15 cellular contexts compared by ENCODE assay signal in the genomic region with DNA sequence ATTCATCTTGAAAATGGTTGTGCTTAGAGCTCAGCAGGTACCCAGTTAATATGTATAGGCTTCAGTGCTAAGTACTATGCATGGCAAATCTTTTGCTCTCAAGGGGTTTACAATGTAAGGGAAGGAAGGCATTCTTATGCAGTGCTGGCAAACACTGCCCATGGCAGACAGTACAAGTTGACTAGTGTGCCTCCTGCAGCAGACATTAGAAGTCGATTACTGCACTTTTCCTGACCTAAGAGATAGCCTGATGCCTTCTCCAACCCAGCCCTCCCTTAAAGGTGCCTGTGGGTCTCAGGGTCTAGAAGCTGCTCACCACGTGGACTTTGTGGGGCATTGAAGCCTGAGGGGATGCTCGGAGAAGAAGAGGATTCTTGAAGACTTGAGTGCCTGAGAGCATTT. TPM values are rescaled to one million over a fixed set of nuclear protein-coding genes. Genes with fewer than 3 reads are reported as not detected.
DNase-seq lines count a peak whose midpoint lies in the region; ATAC-seq and TF ChIP-seq lines count a peak whose summit lies in the region.
"Had no signal": no experiment of that assay in that cellular context is flagged by ENCODE, and none has a peak within 500 bp of the region (broad histone marks: within the 10 kb centered on the region; RNA-seq: fewer than 3 reads in every experiment).

No MANE protein-coding gene starts in this region.

- peak overlapping the region; percentile 48 for H3K4me2 ChIP-seq in GM23338
- no peak overlapping the region for H3K4me2 ChIP-seq in IMR-90 (ENCODE audit: low read depth, low read length)
- H3K4me2 ChIP-seq in mesendoderm (ENCODE audit: low read length): no peak overlapping the region
- no peak overlapping the region for H3K4me2 ChIP-seq in PC-3 (ENCODE audit: low read length)

- BruUV-seq in IMR-90 (replicated peaks; lab: Mats Ljungman, UMichigan) (no TSS peak), PC-3 (replicated peaks; lab: Mats Ljungman, UMichigan) (no TSS peak)

- H3K18ac ChIP-seq in IMR-90 (ENCODE audit: low read depth, low read length) (no peak overlapping the region), mesendoderm (ENCODE audit: low read length) (no peak overlapping the region)

- H3K4ac ChIP-seq in IMR-90 (ENCODE audit: low read depth, low read length) (peak overlapping the region; percentile 35), mesendoderm (ENCODE audit: low read depth, low read length) (no peak overlapping the region)

- H3K36me3 ChIP-seq in GM23338 (ENCODE audit: insufficient read depth): no peaks in the 10 kb centered on the region
- H3K36me3 ChIP-seq in IMR-90 (ENCODE audit: control insufficient read depth, insufficient read depth, low read length): peaks cover 2% of the 10 kb centered on the region; the same call in 1 of the 2 replicates
- no peaks in the 10 kb centered on the region for H3K36me3 ChIP-seq in endodermal cell (ENCODE audit: control insufficient read depth, insufficient read depth, low read length)
- H3K36me3 ChIP-seq in mesendoderm (ENCODE audit: control insufficient read depth, insufficient read depth, low read length): no peaks in the 10 kb centered on the region
- H3K36me3 ChIP-seq in PC-3 (ENCODE audit: low read depth, low read length): no peaks in the 10 kb centered on the region
- no peaks in the 10 kb centered on the region for H3K36me3 ChIP-seq in spleen
- H3K36me3 ChIP-seq: MG63 had no signal

- H3F3A ChIP-seq in GM23338 (replicated peaks; ENCODE audit: low read depth): peaks cover 38% of the 10 kb centered on the region
- no peaks in the 10 kb centered on the region for H3F3A ChIP-seq in PC-3 (ENCODE audit: low read length, unreplicated experiment)

- peaks cover 84% of the 10 kb centered on the region for H3K4me1 Mint-ChIP-seq in GM23338
- H3K4me1 Mint-ChIP-seq in endodermal cell: peaks cover 44% of the 10 kb centered on the region

- H3K79me2 ChIP-seq in GM23338 (replicated peaks; ENCODE audit: insufficient read depth) (peaks cover 92% of the 10 kb centered on the region), mesendoderm (ENCODE audit: control insufficient read depth, insufficient read depth, low read length) (peaks cover 11% of the 10 kb centered on the region), PC-3 (ENCODE audit: low read length) (no peaks in the 10 kb centered on the region)

- H2BK15ac ChIP-seq in IMR-90 (ENCODE audit: low read depth, low read length) (no peak overlapping the region), mesendoderm (replicated peaks; ENCODE audit: low read depth) (no peak overlapping the region)

- peak overlapping the region; percentile 51 for H2AK9ac ChIP-seq in IMR-90 (replicated peaks; ENCODE audit: low read depth, low read length, poor library complexity)

- H2BK20ac ChIP-seq in IMR-90 (ENCODE audit: low read depth, low read length): no peak overlapping the region

- H2AFZ ChIP-seq in GM23338 (no peak overlapping the region), IMR-90 (replicated peaks; ENCODE audit: low read length, poor library complexity) (no peak overlapping the region), PC-3 (ENCODE audit: low read length) (no peak overlapping the region)

- H3K9me3 Mint-ChIP-seq in GM23338 (no peaks in the 10 kb centered on the region; the same call in 2 of the 3 replicates), endodermal cell (no peaks in the 10 kb centered on the region)

- 0 out of 2 replicates have a peak overlapping the region, but pooled peaks have one; percentile 87 for H3K27ac ChIP-seq in GM23338 (ENCODE audit: low read depth)
- H3K27ac ChIP-seq in IMR-90 (ENCODE audit: insufficient read depth, low read length): no peak overlapping the region
- H3K27ac ChIP-seq in endodermal cell (ENCODE audit: low read depth, low read length): no peak overlapping the region
- H3K27ac ChIP-seq in mesendoderm (ENCODE audit: low read depth, low read length): no peak overlapping the region
- no peak overlapping the region for H3K27ac ChIP-seq in PC-3 (ENCODE audit: low read length)
- H3K27ac ChIP-seq in spleen: no peak overlapping the region

- peak overlapping the region; percentile 78 for H2AK5ac ChIP-seq in IMR-90 (ENCODE audit: low read depth, low read length)
- H2AK5ac ChIP-seq in mesendoderm (ENCODE audit: low read length): no peak overlapping the region

- no peak overlapping the region for H4K91ac ChIP-seq in IMR-90 (ENCODE audit: insufficient read depth, low read depth, low read length)

- in situ Hi-C loops in IMR-90 (cut with MboI; ENCODE audit: low sequenced_read_pairs): no loop called here

- H2BK5ac ChIP-seq in IMR-90 (ENCODE audit: low read depth, low read length, poor library complexity, severe bottlenecking): no peak overlapping the region
- no peak overlapping the region for H2BK5ac ChIP-seq in mesendoderm (ENCODE audit: low read length)

- TF ChIP-seq CTCF in GM23338 (conservative IDR thresholded peaks at IDR 0.05; ENCODE audit: low read depth in 2 of 2) (no peak), IMR-90 (conservative IDR thresholded peaks at IDR 0.05; ENCODE audit: low read depth, low read length) (no peak), endodermal cell (conservative IDR thresholded peaks at IDR 0.05) (no peak), PC-3 (conservative IDR thresholded peaks at IDR 0.05; ENCODE audit: low read depth, low read length) (no peak), spleen (IDR thresholded peaks at IDR 0.05 in 8 of 11, conservative IDR thresholded peaks at IDR 0.05 in 3 of 11) (no peak)

- H4K20me1 ChIP-seq in GM23338 (replicated peaks; ENCODE audit: insufficient read depth) (peaks cover 23% of the 10 kb centered on the region), IMR-90 (ENCODE audit: insufficient read depth, low read length) (peaks cover 94% of the 10 kb centered on the region), PC-3 (ENCODE audit: low read length) (no peaks in the 10 kb centered on the region)

- POLR2A ChIA-PET in IMR-90 (lab: Charles Lee; ENCODE audit: unreplicated experiment) (no interaction called here), PC-3 (lab: Charles Lee; ENCODE audit: unreplicated experiment) (no interaction called here)

- H4K5ac ChIP-seq in IMR-90 (ENCODE audit: low read depth, low read length): no peak overlapping the region
- H4K5ac ChIP-seq in mesendoderm (ENCODE audit: low read length): no peak overlapping the region

- no peak overlapping the region for H3K4me3 ChIP-seq in GM23338
- H3K4me3 ChIP-seq in IMR-90 (ENCODE audit: insufficient read depth, low read depth, low read length): no peak overlapping the region
- H3K4me3 ChIP-seq in endodermal cell (ENCODE audit: low read length): no peak overlapping the region
- no peak overlapping the region for H3K4me3 ChIP-seq in mesendoderm (ENCODE audit: low read length)
- no peak overlapping the region for H3K4me3 ChIP-seq in PC-3 (ENCODE audit: low read length)
- no peak overlapping the region for H3K4me3 ChIP-seq in spleen
- H3K4me3 ChIP-seq: GM12878, MG63 had no signal

- H3K27ac Mint-ChIP-seq in GM23338 (peak overlapping the region; percentile 74), endodermal cell (peak overlapping the region; percentile 85)
- H3K27ac Mint-ChIP-seq: CD4-positive, CD25-positive, alpha-beta regulatory T cell had no signal

- H3K9me3 ChIP-seq in IMR-90 (ENCODE audit: control insufficient read depth, insufficient read depth, low read length): no peaks in the 10 kb centered on the region
- no peaks in the 10 kb centered on the region for H3K9me3 ChIP-seq in endodermal cell (ENCODE audit: control insufficient read depth, low read length)
- H3K9me3 ChIP-seq in PC-3 (ENCODE audit: low read length): no peaks in the 10 kb centered on the region
- no peaks in the 10 kb centered on the region for H3K9me3 ChIP-seq in spleen
- H3K9me3 ChIP-seq: MG63 had no signal

- no peaks in the 10 kb centered on the region for H3K27me3 ChIP-seq in GM23338 (ENCODE audit: insufficient read depth)
- no peaks in the 10 kb centered on the region for H3K27me3 ChIP-seq in IMR-90 (ENCODE audit: control insufficient read depth, insufficient read depth, low read length)
- H3K27me3 ChIP-seq in endodermal cell (ENCODE audit: control insufficient read depth, insufficient read depth, low read length, poor library complexity, severe bottlenecking): no peaks in the 10 kb centered on the region
- H3K27me3 ChIP-seq in mesendoderm (ENCODE audit: insufficient read depth, low read length, poor library complexity): no peaks in the 10 kb centered on the region
- H3K27me3 ChIP-seq in PC-3 (ENCODE audit: low read length): no peaks in the 10 kb centered on the region
- peaks cover 0 to 19% (median 0%) of the 10 kb centered on the region in 7 donors for H3K27me3 ChIP-seq in spleen (replicated peaks in 1 of 7)
- H3K27me3 ChIP-seq: MG63 had no signal

- no peak for TF ChIP-seq RAD21 in IMR-90 (IDR thresholded peaks at IDR 0.05; ENCODE audit: low read length)

- WGBS in IMR-90 (ENCODE audit: extremely low coverage in 2 of 2, insufficient read length in 1 of 2), 2 experiments: 86% methylated on average over 1 of the region's 3 CpGs; no CpG with 5 or more reads in 1 of the 2 experiments
- WGBS in endodermal cell (ENCODE audit: insufficient coverage in 1 of 2, insufficient read length in 1 of 2), 2 experiments: 53 to 70% methylated on average over 3 of the region's 3 CpGs
- no CpG with 5 or more reads among the region's 3 CpGs for WGBS in mesendoderm (ENCODE audit: extremely low coverage, insufficient coverage, low lambda C conversion rate)
- 62 to 83% (median 77%) methylated on average over 3 of the region's 3 CpGs for WGBS in spleen, 5 donors

- H3K14ac ChIP-seq in IMR-90 (replicated peaks; ENCODE audit: low read depth, low read length): 0 out of 2 replicates have a peak overlapping the region, but pooled peaks have one; percentile 8

- H4K8ac ChIP-seq in IMR-90 (ENCODE audit: low read depth in 2 of 2, low read length in 2 of 2): peak overlapping the region in 1 of 2 experiments; percentile 3; a peak in 1 of 4 replicates
- H4K8ac ChIP-seq in mesendoderm (ENCODE audit: low read depth, low read length): no peak overlapping the region

- H3K4me3 Mint-ChIP-seq in GM23338 (peak overlapping the region; percentile 45; the same call in 1 of the 3 replicates), endodermal cell (no peak overlapping the region)
- H3K4me3 Mint-ChIP-seq: CD4-positive, CD25-positive, alpha-beta regulatory T cell had no signal

- H3K27me3 Mint-ChIP-seq in GM23338 (ENCODE audit: insufficient read depth, low read depth, poor library complexity) (peaks cover 19% of the 10 kb centered on the region), endodermal cell (ENCODE audit: insufficient read depth) (peaks cover 12% of the 10 kb centered on the region)
- H3K27me3 Mint-ChIP-seq: CD4-positive, CD25-positive, alpha-beta regulatory T cell had no signal

- peaks cover 48% of the 10 kb centered on the region for H3K9me1 ChIP-seq in IMR-90 (ENCODE audit: insufficient read depth, low read length)

- peak overlapping the region; percentile 11; the same call in 1 of the 2 replicates for H3K23ac ChIP-seq in IMR-90 (ENCODE audit: low read depth, low read length)
- H3K23ac ChIP-seq in mesendoderm (ENCODE audit: low read length): no peak overlapping the region

- H3K36me3 Mint-ChIP-seq in GM23338 (ENCODE audit: low read depth): peaks cover 7% of the 10 kb centered on the region; the same call in 1 of the 3 replicates
- no peaks in the 10 kb centered on the region for H3K36me3 Mint-ChIP-seq in endodermal cell (ENCODE audit: low read depth)
- H3K36me3 Mint-ChIP-seq: CD4-positive, CD25-positive, alpha-beta regulatory T cell had no signal

- dilution Hi-C loops in IMR-90 (cut with HindIII; ENCODE audit: low sequenced_read_pairs, unreplicated experiment): no loop called here

- peak; percentile 86 for ATAC-seq in GM23338
- ATAC-seq in IMR-90 (ENCODE audit: low read depth): no peak
- ATAC-seq in PC-3: no peak
- ATAC-seq in HG03108 (IDR thresholded peaks at IDR 0.05; ENCODE audit: unreplicated experiment): no peak
- ATAC-seq: GM12878 had no signal

- H3K4me1 ChIP-seq in GM23338 (ENCODE audit: insufficient read depth) (peaks cover 57% of the 10 kb centered on the region), IMR-90 (ENCODE audit: control insufficient read depth, insufficient read depth, low read length) (peaks cover 28% of the 10 kb centered on the region), endodermal cell (ENCODE audit: control insufficient read depth, insufficient read depth, low read length) (peaks cover 16% of the 10 kb centered on the region), mesendoderm (ENCODE audit: control insufficient read depth, low read depth, low read length) (peaks cover 10% of the 10 kb centered on the region), PC-3 (ENCODE audit: insufficient read depth, low read length) (peaks cover 5% of the 10 kb centered on the region), spleen (peaks cover 0 to 12% (median 5%) of the 10 kb centered on the region in 6 donors)

- H3K56ac ChIP-seq in IMR-90 (ENCODE audit: extremely low read depth, insufficient read depth, low read length) (no peak overlapping the region), mesendoderm (ENCODE audit: low read length) (no peak overlapping the region)

- intact Hi-C loops in IMR-90 (cut with micrococcal nuclease) (no loop called here), PC-3 (cut with micrococcal nuclease) (no loop called here), spleen (cut with DNase I; ENCODE audit: low total_unique reads) (no loop called here)

- no peak for TF ChIP-seq POLR2A in IMR-90 (IDR thresholded peaks at IDR 0.05; ENCODE audit: low read depth, low read length)
- no peak for TF ChIP-seq POLR2A in spleen (IDR thresholded peaks at IDR 0.05)

- peaks cover 45 to 95% of the 10 kb centered on the region in 2 experiments for H3K79me1 ChIP-seq in IMR-90 (ENCODE audit: low read depth in 1 of 2, low read length in 2 of 2)
- peaks cover 40% of the 10 kb centered on the region for H3K79me1 ChIP-seq in mesendoderm (ENCODE audit: low read length)

- no peak overlapping the region for H3K9ac ChIP-seq in IMR-90 (ENCODE audit: low read depth, low read length)
- no peak overlapping the region for H3K9ac ChIP-seq in endodermal cell (ENCODE audit: extremely low read depth, low read length, poor library complexity, severe bottlenecking)
- H3K9ac ChIP-seq in mesendoderm (ENCODE audit: low read length): no peak overlapping the region
- H3K9ac ChIP-seq in PC-3 (ENCODE audit: low read length): no peak overlapping the region

- H3K9me2 ChIP-seq in GM23338 (ENCODE audit: insufficient read depth) (no peaks in the 10 kb centered on the region), PC-3 (replicated peaks; ENCODE audit: low read length) (no peaks in the 10 kb centered on the region)

- CTCF ChIA-PET in IMR-90 (lab: Yijun Ruan, JAX) (no interaction called here), PC-3 (lab: Charles Lee) (no interaction called here)

- DNase-seq in GM23338 (ENCODE audit: low spot score): peak; percentile 90
- DNase-seq in IMR-90: no peak
- peak; percentile 82 for DNase-seq in endodermal cell
- peak; percentile 55 for DNase-seq in mesendoderm
- no peak for DNase-seq in PC-3
- no peak for DNase-seq in spleen
- DNase-seq: CD4-positive, CD25-positive, alpha-beta regulatory T cell; DMS53; MG63; NCI-H1092 treated with DMSO at 0.1 percent for 48 hours; NCI-H1694; NCI-H2107; SHP77 treated with DMSO at 0.1 percent for 48 hours had no signal

- H2BK120ac ChIP-seq in IMR-90 (ENCODE audit: low read depth, low read length) (no peak overlapping the region), mesendoderm (ENCODE audit: low read depth, low read length) (no peak overlapping the region)

RNA-seq across cellular contexts. Expression of a gene that starts 50.9 kb away (rescaled TPM):
- total RNA-seq in GM23338 (2014; rRNA removed; shearing (Covaris generic)): 41.7 and 53.6 TPM in 2 replicates
- 57.0 and 67.1 TPM in 2 replicates for polyA plus RNA-seq in GM23338 (2016; fragmentation: Nextera tagmentation; extraction: Ambion mirVana)
- total RNA-seq in IMR-90 (2012; rRNA removed): 3.8 and 4.7 TPM in 2 replicates
- 26.0 and 31.5 TPM in 2 replicates for polyA plus RNA-seq in IMR-90 (2012; rRNA removed)
- 7.6 and 16.7 TPM in 2 replicates for polyA plus RNA-seq in IMR-90 (2012; cell fraction: cytosol; rRNA removed)
- polyA plus RNA-seq in IMR-90 (2012; cell fraction: nucleus; rRNA removed; ENCODE audit: low replicate concordance): 57.0 and 124 TPM in 2 replicates
- 10 to 100 TPM; 17.0 to 24.2 TPM for total RNA-seq in endodermal cell
- polyA plus RNA-seq in endodermal cell (2013, experiment 1 of 2): 29.8 TPM
- polyA plus RNA-seq in endodermal cell (2013, experiment 2 of 2): 28.3 TPM
- polyA plus RNA-seq in mesendoderm (2013, experiment 1 of 2): 23.2 TPM
- 23.4 TPM for polyA plus RNA-seq in mesendoderm (2013, experiment 2 of 2)
- total RNA-seq in PC-3 (2014; rRNA removed): 4.0 and 30.3 TPM in 2 replicates
- total RNA-seq in spleen: 10 to 100 TPM in 1 of 7 donors, 1 to 10 TPM in 5, under 1 TPM in 1; 0.51 to 10.6 (median 1.7) TPM
- under 1 TPM; 0.22 to 0.32 (median 0.23) TPM for polyA plus RNA-seq in spleen
- total RNA-seq: CD4-positive, CD25-positive, alpha-beta regulatory T cell; GM12878 had no signal
- polyA plus RNA-seq: CD4-positive, CD25-positive, alpha-beta regulatory T cell had no signal

Comparison
In these comparisons a context has a peak if more than half of its experiments do, and no peak if none do; other contexts are left out.
1. DNase-seq: peak in GM23338 (single experiment), endodermal cell (single experiment) and mesendoderm (single experiment); none in IMR-90 (single experiment), PC-3 (single experiment) and spleen (single experiment).